In genomic region chr4:93187441-93187840, GRCh38 we compare ENCODE assay signal across 9 cellular contexts.
"Had no signal": no experiment of that assay in that cellular context is flagged by ENCODE, and none has a peak within 500 bp of the region (broad histone marks: within the 10 kb centered on the region; RNA-seq: fewer than 3 reads in every experiment).

No MANE protein-coding gene starts in this region.

- ATAC-seq: GM23338, HCT116 had no signal

- H3K4me1 ChIP-seq: HAP-1 had no signal

- H3K36me3 ChIP-seq: HAP-1 had no signal

- H3K27ac Mint-ChIP-seq: GM23338, H9, HFFc6 had no signal

- H3K4me3 Mint-ChIP-seq: GM23338, H9, HFFc6 had no signal

- H3K4me3 ChIP-seq: GM23248, GM23338, HAP-1 had no signal

- H3K27ac ChIP-seq: GM23248 had no signal

- H3K9me3 ChIP-seq: HAP-1 had no signal

- H2AFZ ChIP-seq: GM23248, GM23338 had no signal

- H3K9me3 Mint-ChIP-seq: GM23338, H9 had no signal

- H3K4me2 ChIP-seq: GM23338 had no signal

- DNase-seq: GM23248, GOT3, H7, H9, HCEC 1CT, HFFc6 had no signal

- H3K9ac ChIP-seq: GM23248 had no signal
